Comparison of ENCODE assay signal across 1 cellular context in the genomic region with DNA sequence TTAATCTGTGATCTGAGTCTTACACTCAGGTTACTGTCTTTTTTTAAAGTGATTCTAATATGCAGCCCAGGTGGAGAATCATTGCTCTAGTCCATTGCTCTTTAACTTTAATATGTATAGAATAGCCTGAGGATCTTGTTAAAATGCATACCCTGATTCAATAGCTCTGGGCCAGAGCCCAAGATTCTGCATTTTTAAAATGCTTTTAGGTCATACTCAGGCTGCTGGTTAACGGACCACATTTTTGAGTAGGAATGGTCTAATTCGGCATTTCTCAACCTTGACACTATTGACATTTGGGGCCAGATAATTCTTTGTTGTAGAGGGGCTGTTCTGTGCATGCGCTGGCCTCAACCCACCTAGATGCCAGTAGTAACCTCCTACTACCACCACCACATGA.
TF ChIP-seq lines count a peak whose summit lies in the region.

No MANE protein-coding gene starts in this region.

TF ChIP-seq in H1, 55 proteins besides CTCF, POLR2A, EP300 and RAD21:
- TF ChIP-seq HDAC2 (IDR thresholded peaks at IDR 0.05; ENCODE audit: borderline replicate concordance in 1 of 2, low read depth in 2 of 2, low read length in 2 of 2) (no peak), SP2 (IDR thresholded peaks at IDR 0.05; ENCODE audit: low read length) (no peak)
